In genomic region chr1:21687081-21687529, GRCh38 we compare ENCODE assay signal across 23 cellular contexts.
"Had no signal": no experiment of that assay in that cellular context is flagged by ENCODE, and none has a peak within 500 bp of the region (broad histone marks: within the 10 kb centered on the region; RNA-seq: fewer than 3 reads in every experiment).

No MANE protein-coding gene starts in this region.

- H3K27me3 Mint-ChIP-seq: activated CD4-positive, alpha-beta T cell treated with anti-CD3 and anti-CD28 coated beads for 36 hours; activated CD8-positive, alpha-beta memory T cell treated with anti-CD3 and anti-CD28 coated beads, Interleukin-2, amount 10 ng/mL, durations not matched to agents 7 days and 5 days; activated naive CD8-positive, alpha-beta T cell treated with anti-CD3 and anti-CD28 coated beads, Interleukin-2, amount 50 U/mL, for 24 hours; central memory CD8-positive, alpha-beta T cell had no signal

- H3K4me1 ChIP-seq: gastroesophageal sphincter, heart left ventricle, left ventricle myocardium inferior, sigmoid colon, upper lobe of right lung had no signal

- FAIRE-seq: endometrium had no signal

- H3K27me3 ChIP-seq: gastroesophageal sphincter, heart left ventricle, sigmoid colon, upper lobe of right lung had no signal

- H3K4me3 ChIP-seq: coronary artery, gastroesophageal sphincter, heart left ventricle, left ventricle myocardium inferior, sigmoid colon, thoracic aorta, upper lobe of right lung had no signal

- H3K4me3 Mint-ChIP-seq: activated CD4-positive, alpha-beta T cell treated with anti-CD3 and anti-CD28 coated beads for 36 hours; activated CD8-positive, alpha-beta memory T cell treated with anti-CD3 and anti-CD28 coated beads, Interleukin-2, amount 10 ng/mL, durations not matched to agents 7 days and 5 days; activated naive CD8-positive, alpha-beta T cell treated with anti-CD3 and anti-CD28 coated beads, Interleukin-2, amount 50 U/mL, for 24 hours; activated T-cell treated with anti-CD3 and anti-CD28 coated beads, Interleukin-2, amount 50 U/mL, for 4 hours; central memory CD8-positive, alpha-beta T cell; nephron; stimulated activated effector memory CD8-positive, alpha-beta T cell treated with anti-CD3 and anti-CD28 coated beads, Interleukin-12 subunit alpha, Interleukin-12 subunit beta, amount 100 ng/mL, for 72 hours had no signal

- H3K9me3 ChIP-seq: gastroesophageal sphincter, sigmoid colon, thoracic aorta, upper lobe of right lung had no signal

- H3K27ac ChIP-seq: coronary artery, gastroesophageal sphincter, heart left ventricle, left ventricle myocardium inferior, sigmoid colon, thoracic aorta, upper lobe of right lung had no signal

- H3K27ac Mint-ChIP-seq: activated CD4-positive, alpha-beta T cell treated with anti-CD3 and anti-CD28 coated beads for 36 hours; activated CD8-positive, alpha-beta memory T cell treated with anti-CD3 and anti-CD28 coated beads, Interleukin-2, amount 10 ng/mL, durations not matched to agents 7 days and 5 days; activated naive CD8-positive, alpha-beta T cell treated with anti-CD3 and anti-CD28 coated beads, Interleukin-2, amount 50 U/mL, for 24 hours; nephron; stimulated activated effector memory CD8-positive, alpha-beta T cell treated with anti-CD3 and anti-CD28 coated beads, Interleukin-12 subunit alpha, Interleukin-12 subunit beta, amount 100 ng/mL, for 72 hours had no signal

- DNase-seq: activated CD4-positive, alpha-beta T cell treated with anti-CD3 and anti-CD28 coated beads for 36 hours; activated CD4-positive, alpha-beta T cell treated with anti-CD3 and anti-CD28 coated beads, Interleukin-2, amount 50 U/mL, for 48 hours; activated CD8-positive, alpha-beta memory T cell treated with anti-CD3 and anti-CD28 coated beads, Interleukin-2, amount 10 ng/mL, durations not matched to agents 7 days and 5 days; activated naive CD8-positive, alpha-beta T cell treated with anti-CD3 and anti-CD28 coated beads, Interleukin-2, amount 50 U/mL, for 24 hours; activated T-cell treated with anti-CD3 and anti-CD28 coated beads, Interleukin-2, amount 50 U/mL, for 4 hours; aorta; heart left ventricle; kidney glomerular epithelial cell; left ventricle myocardium inferior; mammary epithelial cell; midbrain; nucleus accumbens; sigmoid colon; stimulated activated CD4-positive, alpha-beta T cell treated with anti-CD3 and anti-CD28 coated beads, Interleukin-4, amount 100 ng/mL, for 24 hours; T-helper 1 cell; upper lobe of right lung had no signal

- H3K9me3 Mint-ChIP-seq: activated naive CD8-positive, alpha-beta T cell treated with anti-CD3 and anti-CD28 coated beads, Interleukin-2, amount 50 U/mL, for 24 hours; activated T-cell treated with anti-CD3 and anti-CD28 coated beads, Interleukin-2, amount 50 U/mL, for 4 hours; central memory CD8-positive, alpha-beta T cell; stimulated activated effector memory CD8-positive, alpha-beta T cell treated with anti-CD3 and anti-CD28 coated beads, Interleukin-12 subunit alpha, Interleukin-12 subunit beta, amount 100 ng/mL, for 72 hours had no signal

- H3K4me1 Mint-ChIP-seq: activated CD4-positive, alpha-beta T cell treated with anti-CD3 and anti-CD28 coated beads for 36 hours; activated CD8-positive, alpha-beta memory T cell treated with anti-CD3 and anti-CD28 coated beads, Interleukin-2, amount 10 ng/mL, durations not matched to agents 7 days and 5 days; activated naive CD8-positive, alpha-beta T cell treated with anti-CD3 and anti-CD28 coated beads, Interleukin-2, amount 50 U/mL, for 24 hours; central memory CD8-positive, alpha-beta T cell; stimulated activated effector memory CD8-positive, alpha-beta T cell treated with anti-CD3 and anti-CD28 coated beads, Interleukin-12 subunit alpha, Interleukin-12 subunit beta, amount 100 ng/mL, for 72 hours had no signal
